8 cellular contexts compared by ENCODE assay signal in the genomic region with DNA sequence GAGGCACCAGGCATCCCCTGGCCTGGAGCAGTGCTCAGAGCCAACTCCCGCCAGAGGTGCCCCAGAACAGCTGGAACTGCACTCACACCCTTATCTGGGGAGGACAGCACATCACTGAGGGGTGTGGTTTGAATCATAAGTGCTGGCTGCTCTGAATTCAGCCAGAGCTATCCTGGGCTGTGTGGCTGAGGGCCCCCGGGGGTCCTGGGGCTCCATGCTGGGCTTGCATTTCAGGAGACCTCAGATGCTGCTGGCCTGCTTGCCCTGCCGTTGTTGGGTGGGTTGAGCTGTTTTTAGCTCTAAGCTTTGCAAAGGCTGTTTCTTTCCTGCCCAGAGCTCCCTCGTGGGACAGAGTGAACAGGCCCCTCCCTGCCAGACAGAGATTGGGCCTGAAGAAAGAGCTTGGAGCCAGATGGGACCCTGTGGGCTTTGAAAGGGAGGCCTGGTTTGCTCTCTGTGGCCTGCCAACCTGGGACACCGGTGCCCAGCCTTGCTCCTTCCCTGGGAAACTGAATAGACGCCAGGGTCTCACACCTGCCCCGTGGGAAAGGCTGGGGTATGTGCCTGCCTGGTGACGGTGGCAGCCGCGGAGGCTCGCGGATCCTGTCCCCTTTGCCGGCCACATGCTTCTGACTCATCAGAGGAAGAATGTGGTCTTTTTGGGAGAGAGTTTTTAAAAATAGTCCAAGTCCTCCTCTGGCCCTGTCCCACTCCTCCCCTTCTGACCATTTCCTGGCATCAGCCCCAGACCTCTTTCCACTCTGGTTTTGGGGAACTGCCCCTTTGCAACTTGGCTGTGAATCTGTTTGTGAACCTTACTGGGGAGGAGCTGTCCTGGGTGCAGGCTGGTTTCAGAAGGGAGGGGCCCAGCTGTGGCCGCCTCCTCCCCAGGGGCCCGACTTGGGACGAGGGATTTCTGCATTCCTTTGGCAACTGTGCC. TPM values are rescaled to one million over a fixed set of nuclear protein-coding genes. Genes with fewer than 3 reads are reported as not detected.
A peak's percentile ranks its signal among the peaks of the same experiment; 100 is the strongest.
DNase-seq lines count a peak whose midpoint lies in the region; ATAC-seq and TF ChIP-seq lines count a peak whose summit lies in the region.

No MANE protein-coding gene starts in this region.

- DNase-seq in HK-2 (ENCODE audit: unreplicated experiment): peak; percentile 63
- peak; percentile 64 to 91 (median 82) for DNase-seq in body of pancreas
- peak; percentile 96 for DNase-seq in islet precursor cell
- peak; percentile 96 for DNase-seq in stromal cell of bone marrow (ENCODE audit: low read depth)
- DNase-seq in NCI-H1092 treated with DMSO at 0.1 percent for 48 hours (lab: John Stamatoyannopoulos, UW): no peak
- no peak for DNase-seq in effector memory CD4-positive, alpha-beta T cell

- H3K4me1 ChIP-seq in body of pancreas: peaks cover 82% of the 10 kb centered on the region
- no peaks in the 10 kb centered on the region for H3K4me1 ChIP-seq in effector memory CD4-positive, alpha-beta T cell (ENCODE audit: control insufficient read depth, insufficient read depth, low read length, poor library complexity, severe bottlenecking)

- no peak overlapping the region for H3K4me3 ChIP-seq in body of pancreas
- no peak overlapping the region for H3K4me3 ChIP-seq in effector memory CD4-positive, alpha-beta T cell (ENCODE audit: insufficient read depth, low read depth, low read length, poor library complexity, severe bottlenecking)

- intact Hi-C loops in body of pancreas (cut with DNase I): no loop called here

- ATAC-seq in body of pancreas (peak; percentile 73), HG03280 (IDR thresholded peaks at IDR 0.05; ENCODE audit: unreplicated experiment) (no peak), GM21529 (IDR thresholded peaks at IDR 0.05; ENCODE audit: unreplicated experiment) (no peak)

- no peaks in the 10 kb centered on the region for H3K9me3 ChIP-seq in body of pancreas
- no peaks in the 10 kb centered on the region for H3K9me3 ChIP-seq in effector memory CD4-positive, alpha-beta T cell (ENCODE audit: control insufficient read depth, low read length)

- 18 to 31% methylated on average over 10 to 16 of the region's 16 CpGs for WGBS in body of pancreas, 2 donors

- no peaks in the 10 kb centered on the region for H3K27me3 ChIP-seq in body of pancreas
- no peaks in the 10 kb centered on the region for H3K27me3 ChIP-seq in effector memory CD4-positive, alpha-beta T cell (replicated peaks; ENCODE audit: control insufficient read depth, insufficient read depth, low read length, poor library complexity, severe bottlenecking)

- no peak for TF ChIP-seq CTCF in body of pancreas (IDR thresholded peaks at IDR 0.05)

- H3K36me3 ChIP-seq in body of pancreas (replicated peaks in 1 of 2; ENCODE audit: insufficient read depth in 1 of 2, low read depth in 2 of 2): no peaks in the 10 kb centered on the region
- H3K36me3 ChIP-seq in effector memory CD4-positive, alpha-beta T cell (ENCODE audit: control insufficient read depth, insufficient read depth, low read length): no peaks in the 10 kb centered on the region

- peak in 2 of 3 donors; percentile 30 to 56 for TF ChIP-seq POLR2A in body of pancreas (IDR thresholded peaks at IDR 0.05)

- peak overlapping the region; percentile 90 to 94 (median 90) for H3K27ac ChIP-seq in body of pancreas
- H3K27ac ChIP-seq in effector memory CD4-positive, alpha-beta T cell (ENCODE audit: insufficient read depth, low read length, poor library complexity, severe bottlenecking): no peak overlapping the region

RNA-seq across cellular contexts. Expression of a gene that starts 30.0 kb away (rescaled TPM):
- total RNA-seq in body of pancreas: 10 to 100 TPM; 81.4 to 93.1 TPM

Comparison
In these comparisons a context has a peak if more than half of its experiments do, and no peak if none do; other contexts are left out.
1. DNase-seq: peak in HK-2 (single experiment), body of pancreas (4 of 4), islet precursor cell (single experiment) and stromal cell of bone marrow (single experiment); none in NCI-H1092 treated with DMSO at 0.1 percent for 48 hours (single experiment) and effector memory CD4-positive, alpha-beta T cell (0 of 3).